ENCODE assay signal across 29 cellular contexts in genomic region chr3:147213633-147214032, GRCh38.
"Had no signal": no experiment of that assay in that cellular context is flagged by ENCODE, and none has a peak within 500 bp of the region (broad histone marks: within the 10 kb centered on the region; RNA-seq: fewer than 3 reads in every experiment).

No MANE protein-coding gene starts in this region.

- H3K4me3 Mint-ChIP-seq: stimulated activated effector memory CD8-positive, alpha-beta T cell treated with anti-CD3 and anti-CD28 coated beads, Interleukin-12 subunit alpha, Interleukin-12 subunit beta, amount 100 ng/mL, for 72 hours; stimulated activated memory B cell treated with anti-CD40 and anti-IgM and Interleukin-4, amounts not matched to agents 10 μg/mL and 1 μg/mL and 100 μg/mL, for 72 hours; stimulated activated naive B cell treated with anti-CD40 and anti-IgM and Interleukin-4, amounts not matched to agents 10 μg/mL and 1 μg/mL and 100 μg/mL, for 72 hours; stimulated activated naive CD8-positive, alpha-beta T cell treated with anti-CD3 and anti-CD28 coated beads, Interleukin-15, amount 100 ng/mL, for 72 hours; stimulated activated naive CD8-positive, alpha-beta T cell treated with anti-CD3 and anti-CD28 coated beads, Interleukin-15, Interleukin-2, amounts not matched to agents 100 ng/mL and 50 ng/mL, for 24 hours; type B pancreatic cell had no signal

- H3K4me3 ChIP-seq: stomach, suprapubic skin, testis, thoracic aorta, thyroid gland, tibial artery, tibial nerve, transverse colon, upper lobe of left lung, upper lobe of right lung, uterus, vagina had no signal

- FAIRE-seq: urothelium cell line had no signal

- ATAC-seq: stimulated activated effector memory CD8-positive, alpha-beta T cell treated with anti-CD3 and anti-CD28 coated beads, Interleukin-12 subunit alpha, Interleukin-12 subunit beta, amount 100 ng/mL, for 72 hours; stimulated activated memory B cell treated with anti-CD40 and anti-IgM and Interleukin-4, amounts not matched to agents 10 μg/mL and 1 μg/mL and 100 μg/mL, for 72 hours; stimulated activated naive B cell treated with anti-CD40 and anti-IgM and Interleukin-4, amounts not matched to agents 10 μg/mL and 1 μg/mL and 100 μg/mL, for 72 hours; stimulated activated naive CD8-positive, alpha-beta T cell treated with anti-CD3 and anti-CD28 coated beads, Interleukin-15, amount 100 ng/mL, for 72 hours; stimulated activated naive CD8-positive, alpha-beta T cell treated with anti-CD3 and anti-CD28 coated beads, Interleukin-15, Interleukin-2, amounts not matched to agents 100 U/mL and 50 U/mL, for 24 hours; upper lobe of right lung had no signal

- DNase-seq: stimulated activated CD4-positive, alpha-beta T cell treated with anti-CD3 and anti-CD28 coated beads, Interleukin-2, amount 100 ng/mL, for 48 hours; stimulated activated CD4-positive, alpha-beta T cell treated with anti-CD3 and anti-CD28 coated beads, Interleukin-4, amount 100 ng/mL, for 1 hour; stimulated activated CD4-positive, alpha-beta T cell treated with anti-CD3 and anti-CD28 coated beads, Interleukin-4, amount 100 ng/mL, for 24 hours; stimulated activated CD4-positive, alpha-beta T cell treated with anti-CD3 and anti-CD28 coated beads, Interleukin-4, amount 100 ng/mL, for 4 hours; stimulated activated CD8-positive, alpha-beta memory T cell treated with anti-CD3 and anti-CD28 coated beads, Interleukin-4, amount 100 ng/mL, for 48 hours; stimulated activated naive B cell treated with anti-CD40 and anti-IgM and Interleukin-4, amounts not matched to agents 10 μg/mL and 1 μg/mL and 100 μg/mL, for 72 hours; stimulated activated naive CD4-positive, alpha-beta T cell; stimulated activated naive CD4-positive, alpha-beta T cell treated with Interleukin-2 at 50 U/mL for 16 hours; stimulated activated naive CD8-positive, alpha-beta T cell treated with anti-CD3 and anti-CD28 coated beads, Interleukin-15, amount 100 ng/mL, for 72 hours; stimulated activated naive CD8-positive, alpha-beta T cell treated with anti-CD3 and anti-CD28 coated beads, Interleukin-15, Interleukin-2, amounts not matched to agents 100 U/mL and 50 U/mL, for 24 hours; stomach; substantia nigra; testis; thyroid gland; tibial artery; transverse colon; trophoblast cell; upper lobe of left lung; upper lobe of right lung; uterus had no signal

- H3K36me3 ChIP-seq: stomach, suprapubic skin, thoracic aorta, thyroid gland, tibial artery, tibial nerve, transverse colon, upper lobe of left lung, upper lobe of right lung, uterus, vagina had no signal

- H3K9me3 ChIP-seq: stomach, suprapubic skin, testis, thoracic aorta, thyroid gland, tibial artery, tibial nerve, transverse colon, upper lobe of left lung, upper lobe of right lung, uterus, vagina had no signal

- H3K4me1 Mint-ChIP-seq: stimulated activated effector memory CD8-positive, alpha-beta T cell treated with anti-CD3 and anti-CD28 coated beads, Interleukin-12 subunit alpha, Interleukin-12 subunit beta, amount 100 ng/mL, for 72 hours; stimulated activated memory B cell treated with anti-CD40 and anti-IgM and Interleukin-4, amounts not matched to agents 10 μg/mL and 1 μg/mL and 100 μg/mL, for 72 hours; stimulated activated naive B cell treated with anti-CD40 and anti-IgM and Interleukin-4, amounts not matched to agents 10 μg/mL and 1 μg/mL and 100 μg/mL, for 72 hours; stimulated activated naive CD8-positive, alpha-beta T cell treated with anti-CD3 and anti-CD28 coated beads, Interleukin-15, amount 100 ng/mL, for 72 hours had no signal

- H3K27me3 Mint-ChIP-seq: stimulated activated memory B cell treated with anti-CD40 and anti-IgM and Interleukin-4, amounts not matched to agents 10 μg/mL and 1 μg/mL and 100 μg/mL, for 72 hours; stimulated activated naive B cell treated with anti-CD40 and anti-IgM and Interleukin-4, amounts not matched to agents 10 μg/mL and 1 μg/mL and 100 μg/mL, for 72 hours; stimulated activated naive CD8-positive, alpha-beta T cell treated with anti-CD3 and anti-CD28 coated beads, Interleukin-15, amount 100 ng/mL, for 72 hours; stimulated activated naive CD8-positive, alpha-beta T cell treated with anti-CD3 and anti-CD28 coated beads, Interleukin-15, Interleukin-2, amounts not matched to agents 100 ng/mL and 50 ng/mL, for 24 hours; type B pancreatic cell had no signal

- H3K36me3 Mint-ChIP-seq: stimulated activated effector memory CD8-positive, alpha-beta T cell treated with anti-CD3 and anti-CD28 coated beads, Interleukin-12 subunit alpha, Interleukin-12 subunit beta, amount 100 ng/mL, for 72 hours; stimulated activated memory B cell treated with anti-CD40 and anti-IgM and Interleukin-4, amounts not matched to agents 10 μg/mL and 1 μg/mL and 100 μg/mL, for 72 hours; stimulated activated naive B cell treated with anti-CD40 and anti-IgM and Interleukin-4, amounts not matched to agents 10 μg/mL and 1 μg/mL and 100 μg/mL, for 72 hours; type B pancreatic cell had no signal

- H3K27ac ChIP-seq: stomach, suprapubic skin, testis, thoracic aorta, thyroid gland, tibial artery, tibial nerve, transverse colon, upper lobe of left lung, upper lobe of right lung, uterus, vagina had no signal

- H3K27ac Mint-ChIP-seq: stimulated activated effector memory CD8-positive, alpha-beta T cell treated with anti-CD3 and anti-CD28 coated beads, Interleukin-12 subunit alpha, Interleukin-12 subunit beta, amount 100 ng/mL, for 72 hours; stimulated activated memory B cell treated with anti-CD40 and anti-IgM and Interleukin-4, amounts not matched to agents 10 μg/mL and 1 μg/mL and 100 μg/mL, for 72 hours; stimulated activated naive B cell treated with anti-CD40 and anti-IgM and Interleukin-4, amounts not matched to agents 10 μg/mL and 1 μg/mL and 100 μg/mL, for 72 hours; stimulated activated naive CD8-positive, alpha-beta T cell treated with anti-CD3 and anti-CD28 coated beads, Interleukin-15, amount 100 ng/mL, for 72 hours; stimulated activated naive CD8-positive, alpha-beta T cell treated with anti-CD3 and anti-CD28 coated beads, Interleukin-15, Interleukin-2, amounts not matched to agents 100 ng/mL and 50 ng/mL, for 24 hours; type B pancreatic cell had no signal

- H3K27me3 ChIP-seq: stomach, suprapubic skin, testis, thyroid gland, tibial artery, tibial nerve, transverse colon, upper lobe of left lung, upper lobe of right lung, uterus, vagina had no signal

- H3K4me1 ChIP-seq: stomach, suprapubic skin, testis, thyroid gland, tibial artery, tibial nerve, transverse colon, upper lobe of left lung, upper lobe of right lung, uterus, vagina had no signal
